In the genomic region with DNA sequence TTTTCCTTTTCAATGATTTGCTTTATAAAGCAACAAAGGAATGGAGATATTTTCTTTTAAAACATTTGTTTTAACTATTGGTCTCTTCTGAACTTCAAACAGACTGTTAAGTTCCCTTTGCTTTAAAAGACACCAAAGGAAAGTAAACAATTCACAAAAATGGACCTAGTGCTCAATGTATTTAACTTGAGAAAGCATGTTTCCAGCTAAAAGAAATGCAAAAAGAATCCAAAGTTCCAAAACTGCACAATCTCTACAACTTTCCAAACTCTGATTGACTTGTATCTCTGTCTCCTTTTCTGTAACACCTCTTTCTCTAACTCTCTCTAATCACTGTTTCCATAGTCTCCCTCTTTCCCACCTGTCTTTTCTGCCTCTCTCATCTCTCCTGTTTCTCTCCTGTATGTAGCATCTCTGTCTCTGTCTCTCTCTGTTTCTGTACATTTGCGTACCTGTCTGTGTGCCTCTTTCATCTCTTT, we compare ENCODE assay signal across 1 cellular context.
TF ChIP-seq lines count a peak whose summit lies in the region.

No MANE protein-coding gene starts in this region.

TF ChIP-seq in HepG2, 621 proteins besides CTCF, POLR2A, EP300 and RAD21 (continued from another document and continues in another):
- TF ChIP-seq, protein P1, sequence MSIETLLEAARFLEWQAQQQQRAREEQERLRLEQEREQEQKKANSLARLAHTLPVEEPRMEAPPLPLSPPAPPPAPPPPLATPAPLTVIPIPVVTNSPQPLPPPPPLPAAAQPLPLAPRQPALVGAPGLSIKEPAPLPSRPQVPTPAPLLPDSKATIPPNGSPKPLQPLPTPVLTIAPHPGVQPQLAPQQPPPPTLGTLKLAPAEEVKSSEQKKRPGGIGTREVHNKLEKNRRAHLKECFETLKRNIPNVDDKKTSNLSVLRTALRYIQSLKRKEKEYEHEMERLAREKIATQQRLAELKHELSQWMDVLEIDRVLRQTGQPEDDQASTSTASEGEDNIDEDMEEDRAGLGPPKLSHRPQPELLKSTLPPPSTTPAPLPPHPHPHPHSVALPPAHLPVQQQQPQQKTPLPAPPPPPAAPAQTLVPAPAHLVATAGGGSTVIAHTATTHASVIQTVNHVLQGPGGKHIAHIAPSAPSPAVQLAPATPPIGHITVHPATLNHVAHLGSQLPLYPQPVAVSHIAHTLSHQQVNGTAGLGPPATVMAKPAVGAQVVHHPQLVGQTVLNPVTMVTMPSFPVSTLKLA (IDR thresholded peaks at IDR 0.05): no peak
- TF ChIP-seq POLR2G (IDR thresholded peaks at IDR 0.05; ENCODE audit: low read depth, low read length): no peak
- no peak for TF ChIP-seq ZNF460 (CRISPR knock-in tag; IDR thresholded peaks at IDR 0.05; ENCODE audit: borderline replicate concordance)
- 0 out of 2 replicates have a peak, but pooled peaks have one; percentile 18 for TF ChIP-seq EHMT2 (IDR thresholded peaks at IDR 0.05; ENCODE audit: borderline replicate concordance, low read depth, low read length)
- no peak for TF ChIP-seq ZNF260 (CRISPR knock-in tag; IDR thresholded peaks at IDR 0.05; ENCODE audit: borderline replicate concordance, low read depth)
- no peak for TF ChIP-seq ZNF251 (CRISPR knock-in tag; IDR thresholded peaks at IDR 0.05)
- TF ChIP-seq MTF2 (CRISPR knock-in tag; IDR thresholded peaks at IDR 0.05; ENCODE audit: borderline replicate concordance): no peak
- no peak for TF ChIP-seq ZBTB42 (CRISPR knock-in tag; IDR thresholded peaks at IDR 0.05)
- TF ChIP-seq, protein P2, sequence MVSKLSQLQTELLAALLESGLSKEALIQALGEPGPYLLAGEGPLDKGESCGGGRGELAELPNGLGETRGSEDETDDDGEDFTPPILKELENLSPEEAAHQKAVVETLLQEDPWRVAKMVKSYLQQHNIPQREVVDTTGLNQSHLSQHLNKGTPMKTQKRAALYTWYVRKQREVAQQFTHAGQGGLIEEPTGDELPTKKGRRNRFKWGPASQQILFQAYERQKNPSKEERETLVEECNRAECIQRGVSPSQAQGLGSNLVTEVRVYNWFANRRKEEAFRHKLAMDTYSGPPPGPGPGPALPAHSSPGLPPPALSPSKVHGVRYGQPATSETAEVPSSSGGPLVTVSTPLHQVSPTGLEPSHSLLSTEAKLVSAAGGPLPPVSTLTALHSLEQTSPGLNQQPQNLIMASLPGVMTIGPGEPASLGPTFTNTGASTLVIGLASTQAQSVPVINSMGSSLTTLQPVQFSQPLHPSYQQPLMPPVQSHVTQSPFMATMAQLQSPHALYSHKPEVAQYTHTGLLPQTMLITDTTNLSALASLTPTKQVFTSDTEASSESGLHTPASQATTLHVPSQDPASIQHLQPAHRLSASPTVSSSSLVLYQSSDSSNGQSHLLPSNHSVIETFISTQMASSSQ (IDR thresholded peaks at IDR 0.05; ENCODE audit: low read depth): peak; percentile 81
- TF ChIP-seq, protein P2 (CRISPR knock-in tag; IDR thresholded peaks at IDR 0.05; ENCODE audit: borderline replicate concordance): no peak
- TF ChIP-seq ZNF317 (CRISPR knock-in tag; IDR thresholded peaks at IDR 0.05): no peak
- TF ChIP-seq MED1 (CRISPR knock-in tag; IDR thresholded peaks at IDR 0.05): peak; percentile 67
- TF ChIP-seq, protein P3, sequence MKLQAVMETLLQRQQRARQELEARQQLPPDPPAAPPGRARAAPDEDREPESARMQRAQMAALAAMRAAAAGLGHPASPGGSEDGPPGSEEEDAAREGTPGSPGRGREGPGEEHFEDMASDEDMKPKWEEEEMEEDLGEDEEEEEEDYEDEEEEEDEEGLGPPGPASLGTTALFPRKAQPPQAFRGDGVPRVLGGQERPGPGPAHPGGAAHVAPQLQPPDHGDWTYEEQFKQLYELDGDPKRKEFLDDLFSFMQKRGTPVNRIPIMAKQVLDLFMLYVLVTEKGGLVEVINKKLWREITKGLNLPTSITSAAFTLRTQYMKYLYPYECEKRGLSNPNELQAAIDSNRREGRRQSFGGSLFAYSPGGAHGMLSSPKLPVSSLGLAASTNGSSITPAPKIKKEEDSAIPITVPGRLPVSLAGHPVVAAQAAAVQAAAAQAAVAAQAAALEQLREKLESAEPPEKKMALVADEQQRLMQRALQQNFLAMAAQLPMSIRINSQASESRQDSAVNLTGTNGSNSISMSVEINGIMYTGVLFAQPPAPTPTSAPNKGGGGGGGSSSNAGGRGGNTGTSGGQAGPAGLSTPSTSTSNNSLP (IDR thresholded peaks at IDR 0.05; ENCODE audit: low read depth, low read length): 0 out of 2 replicates have a peak, but pooled peaks have one; percentile 6
- TF ChIP-seq, protein P4, sequence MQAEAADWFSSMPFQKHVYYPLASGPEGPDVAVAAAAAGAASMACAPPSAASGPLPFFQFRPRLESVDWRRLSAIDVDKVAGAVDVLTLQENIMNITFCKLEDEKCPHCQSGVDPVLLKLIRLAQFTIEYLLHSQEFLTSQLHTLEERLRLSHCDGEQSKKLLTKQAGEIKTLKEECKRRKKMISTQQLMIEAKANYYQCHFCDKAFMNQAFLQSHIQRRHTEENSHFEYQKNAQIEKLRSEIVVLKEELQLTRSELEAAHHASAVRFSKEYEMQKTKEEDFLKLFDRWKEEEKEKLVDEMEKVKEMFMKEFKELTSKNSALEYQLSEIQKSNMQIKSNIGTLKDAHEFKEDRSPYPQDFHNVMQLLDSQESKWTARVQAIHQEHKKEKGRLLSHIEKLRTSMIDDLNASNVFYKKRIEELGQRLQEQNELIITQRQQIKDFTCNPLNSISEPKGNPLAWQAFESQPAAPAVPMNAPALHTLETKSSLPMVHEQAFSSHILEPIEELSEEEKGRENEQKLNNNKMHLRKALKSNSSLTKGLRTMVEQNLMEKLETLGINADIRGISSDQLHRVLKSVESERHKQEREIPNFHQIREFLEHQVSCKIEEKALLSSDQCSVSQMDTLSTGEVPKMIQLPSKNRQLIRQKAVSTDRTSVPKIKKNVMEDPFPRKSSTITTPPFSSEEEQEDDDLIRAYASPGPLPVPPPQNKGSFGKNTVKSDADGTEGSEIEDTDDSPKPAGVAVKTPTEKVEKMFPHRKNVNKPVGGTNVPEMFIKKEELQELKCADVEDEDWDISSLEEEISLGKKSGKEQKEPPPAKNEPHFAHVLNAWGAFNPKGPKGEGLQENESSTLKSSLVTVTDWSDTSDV (CRISPR knock-in tag; IDR thresholded peaks at IDR 0.05): no peak
- TF ChIP-seq HDAC2 (CRISPR knock-in tag; IDR thresholded peaks at IDR 0.05): peak; percentile 29; the same call in 1 of the 2 replicates
- no peak for TF ChIP-seq FOXM1 (CRISPR knock-in tag; IDR thresholded peaks at IDR 0.05)
- peak; percentile 54; the same call in 1 of the 2 replicates for TF ChIP-seq GATA4 (IDR thresholded peaks at IDR 0.05; ENCODE audit: borderline replicate concordance, low read depth)
- TF ChIP-seq, protein P5, sequence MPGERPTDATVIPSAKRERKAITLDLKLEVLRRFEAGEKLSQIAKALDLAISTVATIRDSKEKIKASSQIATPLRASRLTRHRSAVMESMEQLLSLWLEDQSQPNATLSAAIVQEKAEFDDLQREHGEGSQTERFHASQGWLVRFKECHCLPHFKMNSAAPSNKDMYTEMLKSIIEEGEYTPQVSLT (CRISPR knock-in tag; IDR thresholded peaks at IDR 0.05; ENCODE audit: borderline replicate concordance, low read depth): no peak
- no peak for TF ChIP-seq RXRA (CRISPR knock-in tag; IDR thresholded peaks at IDR 0.05)
- TF ChIP-seq, protein P6, sequence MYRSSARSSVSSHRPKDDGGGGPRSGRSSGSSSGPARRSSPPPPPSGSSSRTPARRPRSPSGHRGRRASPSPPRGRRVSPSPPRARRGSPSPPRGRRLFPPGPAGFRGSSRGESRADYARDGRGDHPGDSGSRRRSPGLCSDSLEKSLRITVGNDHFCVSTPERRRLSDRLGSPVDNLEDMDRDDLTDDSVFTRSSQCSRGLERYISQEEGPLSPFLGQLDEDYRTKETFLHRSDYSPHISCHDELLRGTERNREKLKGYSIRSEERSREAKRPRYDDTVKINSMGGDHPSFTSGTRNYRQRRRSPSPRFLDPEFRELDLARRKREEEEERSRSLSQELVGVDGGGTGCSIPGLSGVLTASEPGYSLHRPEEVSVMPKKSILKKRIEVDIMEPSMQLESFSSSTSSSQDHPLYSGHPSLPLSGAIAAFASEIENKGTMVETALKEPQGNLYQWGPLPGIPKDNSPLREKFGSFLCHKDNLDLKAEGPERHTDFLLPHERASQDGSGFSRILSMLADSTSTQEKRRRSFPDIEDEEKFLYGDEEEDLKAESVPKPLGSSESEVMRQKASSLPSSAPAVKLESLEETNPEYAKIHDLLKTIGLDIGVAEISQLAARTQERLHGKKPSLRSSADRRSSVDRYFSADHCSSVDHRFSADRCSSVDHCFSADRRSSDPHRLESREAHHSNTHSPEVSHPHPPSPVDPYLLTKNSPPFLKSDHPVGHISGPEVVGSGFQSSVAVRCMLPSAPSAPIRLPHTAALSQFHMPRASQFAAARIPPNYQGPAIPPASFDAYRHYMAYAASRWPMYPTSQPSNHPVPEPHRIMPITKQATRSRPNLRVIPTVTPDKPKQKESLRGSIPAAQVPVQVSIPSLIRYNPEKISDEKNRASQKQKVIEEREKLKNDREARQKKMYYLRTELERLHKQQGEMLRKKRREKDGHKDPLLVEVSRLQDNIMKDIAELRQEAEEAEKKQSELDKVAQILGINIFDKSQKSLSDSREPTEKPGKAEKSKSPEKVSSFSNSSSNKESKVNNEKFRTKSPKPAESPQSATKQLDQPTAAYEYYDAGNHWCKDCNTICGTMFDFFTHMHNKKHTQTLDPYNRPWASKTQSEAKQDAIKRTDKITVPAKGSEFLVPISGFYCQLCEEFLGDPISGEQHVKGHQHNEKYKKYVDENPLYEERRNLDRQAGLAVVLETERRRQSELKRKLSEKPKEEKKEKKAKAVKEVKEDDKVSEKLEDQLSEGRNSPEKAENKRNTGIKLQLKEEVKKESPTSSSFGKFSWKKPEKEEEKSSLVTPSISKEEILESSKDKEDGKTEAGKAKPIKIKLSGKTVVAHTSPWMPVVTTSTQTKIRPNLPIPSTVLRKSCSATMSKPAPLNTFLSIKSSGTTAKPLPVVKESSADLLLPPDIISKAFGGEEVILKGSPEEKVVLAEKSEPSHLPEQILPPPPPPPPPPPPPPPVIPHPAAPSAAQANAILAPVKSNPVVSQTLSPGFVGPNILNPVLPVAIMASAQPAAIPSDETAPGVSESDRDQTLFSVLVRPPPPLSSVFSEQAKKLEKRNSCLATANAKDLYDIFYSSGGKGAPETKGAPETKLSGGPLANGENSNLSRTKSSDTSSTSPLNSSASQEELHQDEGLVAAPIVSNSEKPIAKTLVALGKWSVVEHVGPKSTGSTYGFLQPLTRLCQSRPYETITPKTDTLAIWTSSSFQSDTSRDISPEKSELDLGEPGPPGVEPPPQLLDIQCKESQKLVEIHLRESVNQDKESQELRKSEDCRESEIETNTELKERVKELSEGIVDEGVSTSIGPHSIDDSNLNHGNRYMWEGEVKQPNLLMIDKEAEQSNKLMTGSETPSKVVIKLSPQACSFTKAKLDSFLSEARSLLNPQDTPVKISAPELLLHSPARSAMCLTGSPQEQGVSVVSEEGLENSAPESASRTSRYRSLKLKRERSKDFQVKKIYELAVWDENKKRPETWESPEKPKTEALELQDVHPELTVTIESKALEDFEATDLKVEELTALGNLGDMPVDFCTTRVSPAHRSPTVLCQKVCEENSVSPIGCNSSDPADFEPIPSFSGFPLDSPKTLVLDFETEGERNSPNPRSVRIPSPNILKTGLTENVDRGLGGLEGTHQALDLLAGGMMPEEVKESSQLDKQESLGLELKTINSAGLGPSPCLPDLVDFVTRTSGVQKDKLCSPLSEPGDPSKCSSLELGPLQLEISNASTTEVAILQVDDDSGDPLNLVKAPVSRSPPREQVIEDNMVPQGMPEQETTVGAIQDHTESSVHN (CRISPR knock-in tag; IDR thresholded peaks at IDR 0.05): no peak
- TF ChIP-seq NFE2L1 (CRISPR knock-in tag; IDR thresholded peaks at IDR 0.05; ENCODE audit: borderline replicate concordance): no peak
- TF ChIP-seq, protein P7, sequence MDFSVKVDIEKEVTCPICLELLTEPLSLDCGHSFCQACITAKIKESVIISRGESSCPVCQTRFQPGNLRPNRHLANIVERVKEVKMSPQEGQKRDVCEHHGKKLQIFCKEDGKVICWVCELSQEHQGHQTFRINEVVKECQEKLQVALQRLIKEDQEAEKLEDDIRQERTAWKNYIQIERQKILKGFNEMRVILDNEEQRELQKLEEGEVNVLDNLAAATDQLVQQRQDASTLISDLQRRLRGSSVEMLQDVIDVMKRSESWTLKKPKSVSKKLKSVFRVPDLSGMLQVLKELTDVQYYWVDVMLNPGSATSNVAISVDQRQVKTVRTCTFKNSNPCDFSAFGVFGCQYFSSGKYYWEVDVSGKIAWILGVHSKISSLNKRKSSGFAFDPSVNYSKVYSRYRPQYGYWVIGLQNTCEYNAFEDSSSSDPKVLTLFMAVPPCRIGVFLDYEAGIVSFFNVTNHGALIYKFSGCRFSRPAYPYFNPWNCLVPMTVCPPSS (IDR thresholded peaks at IDR 0.05): no peak
- TF ChIP-seq ZNF496 (CRISPR knock-in tag; IDR thresholded peaks at IDR 0.05; ENCODE audit: insufficient replicate concordance): no peak
- no peak for TF ChIP-seq NFIB (CRISPR knock-in tag; IDR thresholded peaks at IDR 0.05; ENCODE audit: borderline replicate concordance)
- peak; percentile 56; the same call in 1 of the 2 replicates for TF ChIP-seq RARA (CRISPR knock-in tag; IDR thresholded peaks at IDR 0.05)
- no peak for TF ChIP-seq JDP2 (CRISPR knock-in tag; IDR thresholded peaks at IDR 0.05; ENCODE audit: borderline replicate concordance)
- TF ChIP-seq SMC3 (IDR thresholded peaks at IDR 0.05; ENCODE audit: low read length): no peak
- TF ChIP-seq SMAD1 (CRISPR knock-in tag; IDR thresholded peaks at IDR 0.05; ENCODE audit: borderline replicate concordance, low read depth): no peak
- no peak for TF ChIP-seq ZNF546 (CRISPR knock-in tag; conservative IDR thresholded peaks at IDR 0.05)
- no peak for TF ChIP-seq ZNF543 (CRISPR knock-in tag; IDR thresholded peaks at IDR 0.05)
- TF ChIP-seq, protein P8, sequence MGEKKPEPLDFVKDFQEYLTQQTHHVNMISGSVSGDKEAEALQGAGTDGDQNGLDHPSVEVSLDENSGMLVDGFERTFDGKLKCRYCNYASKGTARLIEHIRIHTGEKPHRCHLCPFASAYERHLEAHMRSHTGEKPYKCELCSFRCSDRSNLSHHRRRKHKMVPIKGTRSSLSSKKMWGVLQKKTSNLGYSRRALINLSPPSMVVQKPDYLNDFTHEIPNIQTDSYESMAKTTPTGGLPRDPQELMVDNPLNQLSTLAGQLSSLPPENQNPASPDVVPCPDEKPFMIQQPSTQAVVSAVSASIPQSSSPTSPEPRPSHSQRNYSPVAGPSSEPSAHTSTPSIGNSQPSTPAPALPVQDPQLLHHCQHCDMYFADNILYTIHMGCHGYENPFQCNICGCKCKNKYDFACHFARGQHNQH (CRISPR knock-in tag; IDR thresholded peaks at IDR 0.05): peak; percentile 32; the same call in 1 of the 2 replicates
- TF ChIP-seq ZNF274 (CRISPR knock-in tag; IDR thresholded peaks at IDR 0.05): no peak
- TF ChIP-seq NFE2L2 (IDR thresholded peaks at IDR 0.05; ENCODE audit: low read length): no peak
- TF ChIP-seq STAG1 (CRISPR knock-in tag; IDR thresholded peaks at IDR 0.05): 0 out of 2 replicates have a peak, but pooled peaks have one; percentile 7
- TF ChIP-seq BCL6 (CRISPR knock-in tag; IDR thresholded peaks at IDR 0.05): peak; percentile 63
